Comparison of ENCODE assay signal across 1 cellular context in the genomic region with DNA sequence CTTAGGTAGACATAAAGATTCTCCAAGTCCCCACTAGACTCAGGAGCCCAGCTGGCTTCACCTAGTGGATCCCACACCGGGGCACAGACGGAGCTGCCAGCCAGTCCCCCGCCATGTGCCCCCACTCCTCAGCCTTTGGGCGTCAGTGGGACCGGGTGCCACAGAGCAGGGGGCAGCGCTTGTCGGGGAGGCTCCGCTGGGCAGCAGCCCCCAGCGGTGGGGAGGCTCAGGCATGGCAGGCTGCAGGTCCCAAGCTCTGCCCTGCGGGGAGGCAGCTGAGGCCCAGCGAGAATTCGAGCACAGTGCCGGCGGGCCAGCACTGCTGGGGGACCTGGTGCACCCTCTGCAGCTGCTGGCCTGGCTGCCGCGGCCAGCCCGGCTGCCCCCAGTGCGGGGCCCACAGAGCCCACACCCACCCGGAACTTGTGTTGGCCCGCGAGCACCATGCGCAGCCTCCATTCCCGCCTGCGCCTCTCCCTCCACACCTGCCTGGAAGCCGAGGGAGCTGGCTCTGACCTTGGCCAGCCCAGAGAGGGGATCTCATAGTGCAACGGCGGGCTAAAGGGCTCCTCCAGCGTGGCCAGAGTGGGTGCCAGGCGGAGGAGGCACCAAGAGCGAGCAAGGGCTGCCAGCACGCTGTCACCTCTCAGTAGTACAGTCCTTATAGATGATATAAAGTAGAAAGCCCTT.
TF ChIP-seq lines count a peak whose summit lies in the region.

No MANE protein-coding gene starts in this region.

TF ChIP-seq in A549, 52 proteins besides CTCF, POLR2A, EP300 and RAD21 (continued from another document):
- TF ChIP-seq ATOH8 (CRISPR knock-in tag; IDR thresholded peaks at IDR 0.05; ENCODE audit: low read depth): no peak
TF ChIP-seq in A549: peak in this region for 0.
